35 cellular contexts compared by ENCODE assay signal in the genomic region with DNA sequence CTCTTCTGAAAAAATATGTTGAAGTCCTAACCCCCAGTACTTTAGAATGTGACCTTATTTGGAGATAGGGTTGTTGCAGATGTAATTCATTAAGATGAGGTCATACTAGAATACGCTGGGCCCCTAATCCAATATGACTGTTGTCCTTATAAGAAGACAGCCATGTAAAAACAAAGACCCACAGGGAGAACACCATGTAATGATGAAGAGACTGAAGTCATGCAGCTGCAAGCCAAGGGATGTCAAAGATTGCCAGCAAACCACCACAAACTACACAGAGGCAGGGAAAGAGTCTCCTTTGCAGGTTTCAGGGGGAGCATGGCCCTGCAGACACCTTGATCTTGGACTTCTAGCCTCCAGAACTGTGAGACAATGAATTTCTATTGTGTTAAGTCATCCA. TPM values are rescaled to one million over a fixed set of nuclear protein-coding genes. Genes with fewer than 3 reads are reported as not detected.
"Had no signal": no experiment of that assay in that cellular context is flagged by ENCODE, and none has a peak within 500 bp of the region (broad histone marks: within the 10 kb centered on the region; RNA-seq: fewer than 3 reads in every experiment).

No MANE protein-coding gene starts in this region.

- H3K9me3 Mint-ChIP-seq: activated CD4-positive, alpha-beta memory T cell treated with anti-CD3 and anti-CD28 coated beads for 36 hours; activated naive CD4-positive, alpha-beta T cell treated with anti-CD3 and anti-CD28 coated beads, Interleukin-2, amount 10 ng/mL, durations not matched to agents 7 days and 5 days; activated naive CD4-positive, alpha-beta T cell treated with anti-CD3 and anti-CD28 coated beads, Interleukin-2, amount 50 U/mL, for 72 hours; activated naive CD8-positive, alpha-beta T cell treated with anti-CD3 and anti-CD28 coated beads, Interleukin-2, amount 10 ng/mL, durations not matched to agents 7 days and 5 days; activated T-cell treated with anti-CD3 and anti-CD28 coated beads, Interleukin-2, amount 50 U/mL, for 24 hours; activated T-cell treated with anti-CD3 and anti-CD28 coated beads, Interleukin-2, amount 50 U/mL, for 72 hours; dendritic cell treated with granulocyte-macrophage colony-stimulating factor and Interleukin-4, amounts not matched to agents 40 ng/mL and 50 ng/mL, for 4 days; endodermal cell; WTC11 had no signal

- H3K4me3 Mint-ChIP-seq: activated CD4-positive, alpha-beta memory T cell treated with anti-CD3 and anti-CD28 coated beads for 36 hours; activated CD8-positive, alpha-beta memory T cell treated with anti-CD3 and anti-CD28 coated beads, Interleukin-2, amount 10 ng/mL, durations not matched to agents 7 days and 5 days; activated CD8-positive, alpha-beta T cell treated with anti-CD3 and anti-CD28 coated beads, Interleukin-2, amount 10 ng/mL, durations not matched to agents 7 days and 5 days; activated naive CD4-positive, alpha-beta T cell treated with anti-CD3 and anti-CD28 coated beads, Interleukin-2, amount 10 ng/mL, durations not matched to agents 7 days and 5 days; activated naive CD8-positive, alpha-beta T cell treated with anti-CD3 and anti-CD28 coated beads, Interleukin-2, amount 10 ng/mL, durations not matched to agents 7 days and 5 days; activated T-cell treated with anti-CD3 and anti-CD28 coated beads, Interleukin-2, amount 50 U/mL, for 24 hours; activated T-cell treated with anti-CD3 and anti-CD28 coated beads, Interleukin-2, amount 50 U/mL, for 72 hours; brain; dendritic cell treated with granulocyte-macrophage colony-stimulating factor and Interleukin-4, amounts not matched to agents 40 ng/mL and 50 ng/mL, for 4 days; endodermal cell; WTC11 had no signal

- H3K4me1 Mint-ChIP-seq: brain, WTC11 had no signal

- H3K36me3 Mint-ChIP-seq: activated CD4-positive, alpha-beta memory T cell treated with anti-CD3 and anti-CD28 coated beads for 36 hours; activated naive CD4-positive, alpha-beta T cell treated with anti-CD3 and anti-CD28 coated beads, Interleukin-2, amount 50 U/mL, for 72 hours; brain; WTC11 had no signal

- H3K27ac Mint-ChIP-seq: activated CD4-positive, alpha-beta memory T cell treated with anti-CD3 and anti-CD28 coated beads for 36 hours; activated CD8-positive, alpha-beta memory T cell treated with anti-CD3 and anti-CD28 coated beads, Interleukin-2, amount 10 ng/mL, durations not matched to agents 7 days and 5 days; activated CD8-positive, alpha-beta T cell treated with anti-CD3 and anti-CD28 coated beads, Interleukin-2, amount 10 ng/mL, durations not matched to agents 7 days and 5 days; activated naive CD4-positive, alpha-beta T cell treated with anti-CD3 and anti-CD28 coated beads, Interleukin-2, amount 10 ng/mL, durations not matched to agents 7 days and 5 days; activated naive CD4-positive, alpha-beta T cell treated with anti-CD3 and anti-CD28 coated beads, Interleukin-2, amount 50 U/mL, for 72 hours; activated naive CD8-positive, alpha-beta T cell treated with anti-CD3 and anti-CD28 coated beads, Interleukin-2, amount 10 ng/mL, durations not matched to agents 7 days and 5 days; activated T-cell treated with anti-CD3 and anti-CD28 coated beads, Interleukin-2, amount 50 U/mL, for 24 hours; activated T-cell treated with anti-CD3 and anti-CD28 coated beads, Interleukin-2, amount 50 U/mL, for 72 hours; brain; dendritic cell treated with granulocyte-macrophage colony-stimulating factor and Interleukin-4, amounts not matched to agents 40 ng/mL and 50 ng/mL, for 4 days; endodermal cell; WTC11 had no signal

- H3K27me3 ChIP-seq: ascending aorta, cardiac muscle cell, foreskin keratinocyte, gastrocnemius medialis had no signal

- H3K27ac ChIP-seq: ascending aorta, breast epithelium, cardiac muscle cell, coronary artery, dorsolateral prefrontal cortex, foreskin keratinocyte, gastrocnemius medialis, heart left ventricle, VCaP had no signal

- H3K9me3 ChIP-seq: ascending aorta, breast epithelium, gastrocnemius medialis, heart left ventricle had no signal

- H3K36me3 ChIP-seq: ascending aorta, breast epithelium, cardiac muscle cell, gastrocnemius medialis, heart left ventricle had no signal

- H3K4me3 ChIP-seq: ascending aorta, breast epithelium, cardiac muscle cell, coronary artery, dorsolateral prefrontal cortex, gastrocnemius medialis, heart left ventricle had no signal

- DNase-seq: activated CD4-positive, alpha-beta memory T cell treated with anti-CD3 and anti-CD28 coated beads for 36 hours; activated CD4-positive, alpha-beta T cell treated with anti-CD3 and anti-CD28 coated beads for 1 hour; activated CD4-positive, alpha-beta T cell treated with anti-CD3 and anti-CD28 coated beads for 4 hours; activated CD4-positive, alpha-beta T cell treated with anti-CD3 and anti-CD28 coated beads, Interleukin-2, amount 50 U/mL, for 1 hour; activated CD8-positive, alpha-beta memory T cell treated with anti-CD3 and anti-CD28 coated beads, Interleukin-2, amount 10 ng/mL, durations not matched to agents 7 days and 5 days; activated CD8-positive, alpha-beta memory T cell treated with anti-CD3 and anti-CD28 coated beads, Interleukin-2, amount 50 U/mL, for 4 hours; activated CD8-positive, alpha-beta T cell treated with anti-CD3 and anti-CD28 coated beads, Interleukin-2, amount 10 ng/mL, durations not matched to agents 7 days and 5 days; activated gamma-delta T cell; activated naive CD4-positive, alpha-beta T cell; activated naive CD4-positive, alpha-beta T cell treated with anti-CD3 and anti-CD28 coated beads, Interleukin-2, amount 10 ng/mL, durations not matched to agents 7 days and 5 days; activated naive CD8-positive, alpha-beta T cell treated with anti-CD3 and anti-CD28 coated beads, Interleukin-2, amount 10 ng/mL, durations not matched to agents 7 days and 5 days; activated T-cell treated with anti-CD3 and anti-CD28 coated beads, Interleukin-2, amount 50 U/mL, for 24 hours; activated T-cell treated with anti-CD3 and anti-CD28 coated beads, Interleukin-2, amount 50 U/mL, for 72 hours; central memory CD4-positive, alpha-beta T cell; dorsolateral prefrontal cortex; effector memory CD4-positive, alpha-beta T cell; endodermal cell; foreskin keratinocyte; gastrocnemius medialis; glutamatergic neuron; heart left ventricle; hypothalamus; T-helper 2 cell had no signal

- H3K4me1 ChIP-seq: ascending aorta, breast epithelium, foreskin keratinocyte, gastrocnemius medialis, heart left ventricle had no signal

- H3K27me3 Mint-ChIP-seq: activated CD4-positive, alpha-beta memory T cell treated with anti-CD3 and anti-CD28 coated beads for 36 hours; activated CD8-positive, alpha-beta memory T cell treated with anti-CD3 and anti-CD28 coated beads, Interleukin-2, amount 10 ng/mL, durations not matched to agents 7 days and 5 days; activated naive CD4-positive, alpha-beta T cell treated with anti-CD3 and anti-CD28 coated beads, Interleukin-2, amount 10 ng/mL, durations not matched to agents 7 days and 5 days; activated naive CD8-positive, alpha-beta T cell treated with anti-CD3 and anti-CD28 coated beads, Interleukin-2, amount 10 ng/mL, durations not matched to agents 7 days and 5 days; dendritic cell treated with granulocyte-macrophage colony-stimulating factor and Interleukin-4, amounts not matched to agents 40 ng/mL and 50 ng/mL, for 4 days had no signal

RNA-seq across cellular contexts. Expression of a gene that starts 37.4 kb away (rescaled TPM):
- total RNA-seq: activated CD8-positive, alpha-beta memory T cell treated with anti-CD3 and anti-CD28 coated beads for 36 hours; activated naive CD8-positive, alpha-beta T cell treated with anti-CD3 and anti-CD28 coated beads, Interleukin-2, amount 10 ng/mL, durations not matched to agents 7 days and 5 days; activated T-cell treated with anti-CD3 and anti-CD28 coated beads, Interleukin-2, amount 50 U/mL, for 72 hours; ascending aorta; endodermal cell; epithelial cell of proximal tubule; esophagus mucosa; WTC11 had no signal

RNA-seq across cellular contexts. Expression of a gene that starts 37.5 kb away (rescaled TPM):
- total RNA-seq: ascending aorta had no signal
